Comparison of ENCODE assay signal across 28 cellular contexts in the genomic region with DNA sequence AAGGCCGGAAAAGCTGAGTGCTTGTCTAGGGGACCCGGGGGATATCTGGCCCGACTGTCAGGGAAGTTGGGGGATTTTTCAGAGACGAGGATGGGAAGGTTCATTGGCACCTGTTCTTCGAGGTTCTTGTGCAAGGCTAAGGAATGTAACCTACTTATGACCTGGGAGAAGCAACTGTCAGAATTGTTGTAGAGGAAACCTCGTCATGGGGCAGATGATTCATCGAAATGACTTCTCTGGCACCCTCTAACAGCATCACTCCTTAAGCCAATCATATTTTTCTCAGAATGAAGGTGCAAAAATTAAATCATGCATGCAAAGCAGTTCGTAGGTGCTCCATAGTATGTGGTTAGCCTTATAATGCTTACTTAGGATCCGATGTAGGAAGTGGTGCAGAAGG. TPM values are rescaled to one million over a fixed set of nuclear protein-coding genes. Genes with fewer than 3 reads are reported as not detected.
DNase-seq lines count a peak whose midpoint lies in the region; ATAC-seq and TF ChIP-seq lines count a peak whose summit lies in the region.
"Had no signal": no experiment of that assay in that cellular context is flagged by ENCODE, and none has a peak within 500 bp of the region (broad histone marks: within the 10 kb centered on the region; RNA-seq: fewer than 3 reads in every experiment).

No MANE protein-coding gene starts in this region.

- H3K27me3 ChIP-seq in foreskin keratinocyte = no peaks in the 10 kb centered on the region
- no peaks in the 10 kb centered on the region for H3K27me3 ChIP-seq in psoas muscle (ENCODE audit: insufficient read depth in 3 of 3, low read length in 2 of 3)
- no peaks in the 10 kb centered on the region for H3K27me3 ChIP-seq in thyroid gland
- H3K27me3 ChIP-seq: dorsolateral prefrontal cortex, left lung, ovary, right lobe of liver, testis had no signal

- DNase-seq in HT-29 (ENCODE audit: low spot score) = peak; percentile 29
- peak; percentile 66 for DNase-seq in amniotic epithelial cell (ENCODE audit: low read depth)
- DNase-seq in foreskin keratinocyte = peak; percentile 17 to 49
- DNase-seq in psoas muscle = no peak
- DNase-seq in NCI-H2029 (lab: John Stamatoyannopoulos, UW) = no peak
- no peak for DNase-seq in thyroid gland
- DNase-seq in mucosa of descending colon = no peak
- DNase-seq: activated CD4-positive, alpha-beta T cell treated with anti-CD3 and anti-CD28 coated beads, Interleukin-2, amount 10 ng/mL, durations not matched to agents 7 days and 5 days; activated naive CD4-positive, alpha-beta T cell treated with anti-CD3 and anti-CD28 coated beads, Interleukin-2, amount 50 U/mL, for 16 hours; aorta; C1 segment of cervical spinal cord; dorsolateral prefrontal cortex; head of caudate nucleus; left lung; MV-4-11; NCI-H2171 treated with DMSO at 0.1 percent for 48 hours; NCI-H526; ovary; right lobe of liver; RPMI8226; stimulated activated CD4-positive, alpha-beta T cell treated with anti-CD3 and anti-CD28 coated beads, Interleukin-4, amount 100 ng/mL, for 4 hours; stimulated activated naive CD4-positive, alpha-beta T cell; testis; WERI-Rb-1 had no signal

- no peak for TF ChIP-seq POLR2A in thyroid gland (IDR thresholded peaks at IDR 0.05)

- H3K36me3 ChIP-seq in psoas muscle (ENCODE audit: insufficient read depth in 1 of 2, low read depth in 1 of 2) (no peaks in the 10 kb centered on the region), thyroid gland (no peaks in the 10 kb centered on the region), mucosa of descending colon (ENCODE audit: low read depth) (no peaks in the 10 kb centered on the region)
- H3K36me3 ChIP-seq: left lung, ovary, right lobe of liver, WERI-Rb-1 had no signal

- 59 to 72% (median 61%) methylated on average over 9 of the region's 9 CpGs for WGBS in psoas muscle, 3 donors
- WGBS in thyroid gland, 2 donors = 85 to 86% methylated on average over 9 of the region's 9 CpGs

- ATAC-seq in foreskin keratinocyte = peak; percentile 62
- ATAC-seq in psoas muscle = peak in 3 of 4 donors; percentile 75 to 90 (median 86)
- no peak for ATAC-seq in HG02642 (IDR thresholded peaks at IDR 0.05; ENCODE audit: poor library complexity, unreplicated experiment)
- ATAC-seq in mucosa of descending colon = no peak
- ATAC-seq: K562; left lung; natural killer cell treated with Interleukin-12 subunit alpha and Interleukin-12 subunit beta and Interleukin-15 and Interleukin-18, amount 100 ng/mL, for 72 hours; right lobe of liver; SK-N-SH treated with all-trans-retinoic acid at 6 μM for 48 hours had no signal

- H3K9me3 ChIP-seq in psoas muscle (no peaks in the 10 kb centered on the region), thyroid gland (no peaks in the 10 kb centered on the region), mucosa of descending colon (no peaks in the 10 kb centered on the region)
- H3K9me3 ChIP-seq: left lung, ovary, right lobe of liver, testis had no signal

- H3K27ac ChIP-seq in foreskin keratinocyte (no peak overlapping the region), psoas muscle (peak overlapping the region; percentile 59), thyroid gland (no peak overlapping the region)
- H3K27ac ChIP-seq: left lung, ovary, right lobe of liver, testis, WERI-Rb-1 had no signal

- no peak overlapping the region for H3K4me3 ChIP-seq in psoas muscle
- H3K4me3 ChIP-seq in thyroid gland (replicated peaks in 1 of 3) = no peak overlapping the region
- no peak overlapping the region for H3K4me3 ChIP-seq in mucosa of descending colon
- H3K4me3 ChIP-seq: dorsolateral prefrontal cortex, K562, left lung, ovary, right lobe of liver, testis had no signal

- intact Hi-C loops in psoas muscle (cut with DNase I) (loop anchor here in 1 of 2 donors (5.0 kb wide), 1 partner anchor 58 kb away; no protein-coding TSS in a partner anchor), thyroid gland (cut with DNase I) (no loop called here), mucosa of descending colon (cut with DNase I, micrococcal nuclease) (no loop called here)

- TF ChIP-seq CTCF in foreskin keratinocyte (conservative IDR thresholded peaks at IDR 0.05) (no peak), psoas muscle (IDR thresholded peaks at IDR 0.05) (no peak), thyroid gland (IDR thresholded peaks at IDR 0.05) (no peak), mucosa of descending colon (IDR thresholded peaks at IDR 0.05) (no peak)

- no peaks in the 10 kb centered on the region for H3K4me1 ChIP-seq in foreskin keratinocyte
- H3K4me1 ChIP-seq in psoas muscle = peaks cover 3% of the 10 kb centered on the region
- peaks cover 0 to 2% of the 10 kb centered on the region in 2 donors for H3K4me1 ChIP-seq in thyroid gland
- H3K4me1 ChIP-seq in mucosa of descending colon (ENCODE audit: low read depth) = peaks cover 8% of the 10 kb centered on the region

RNA-seq across cellular contexts. Expression of a gene that starts 58.6 kb away (rescaled TPM):
- total RNA-seq in HT-29 (2014; rRNA removed; shearing (Covaris generic)) = 0.76 and 1.2 TPM in 2 replicates
- 4.2 and 5.1 TPM in 2 replicates for total RNA-seq in foreskin keratinocyte
- polyA plus RNA-seq in foreskin keratinocyte = 1.9 TPM in 2 replicates
- 10 to 100 TPM in 3 of 4 donors, 1 to 10 TPM in 1; 8.7 to 21.4 (median 10.4) TPM for total RNA-seq in psoas muscle
- 1 to 10 TPM; 2.3 to 9.2 (median 4.3) TPM for polyA plus RNA-seq in psoas muscle
- total RNA-seq in thyroid gland = 10 to 100 TPM; 44.6 to 91.0 (median 47.6) TPM
- 10 to 100 TPM; 19.9 to 31.6 (median 30.3) TPM for total RNA-seq in mucosa of descending colon
- total RNA-seq: activated CD4-positive, alpha-beta T cell treated with anti-CD3 and anti-CD28 coated beads, Interleukin-2, amount 10 ng/mL, durations not matched to agents 7 days and 5 days had no signal

Comparison
In these comparisons a context has a peak if more than half of its experiments do, and no peak if none do; other contexts are left out.
1. DNase-seq: peak in HT-29 (single experiment), amniotic epithelial cell (single experiment) and foreskin keratinocyte (2 of 2); none in psoas muscle (0 of 2), NCI-H2029 (single experiment), thyroid gland (0 of 2) and mucosa of descending colon (0 of 3).
2. ATAC-seq: peak in foreskin keratinocyte (single experiment) and psoas muscle (3 of 4); none in HG02642 (single experiment) and mucosa of descending colon (single experiment).